9 cellular contexts compared by ENCODE assay signal in the genomic region with DNA sequence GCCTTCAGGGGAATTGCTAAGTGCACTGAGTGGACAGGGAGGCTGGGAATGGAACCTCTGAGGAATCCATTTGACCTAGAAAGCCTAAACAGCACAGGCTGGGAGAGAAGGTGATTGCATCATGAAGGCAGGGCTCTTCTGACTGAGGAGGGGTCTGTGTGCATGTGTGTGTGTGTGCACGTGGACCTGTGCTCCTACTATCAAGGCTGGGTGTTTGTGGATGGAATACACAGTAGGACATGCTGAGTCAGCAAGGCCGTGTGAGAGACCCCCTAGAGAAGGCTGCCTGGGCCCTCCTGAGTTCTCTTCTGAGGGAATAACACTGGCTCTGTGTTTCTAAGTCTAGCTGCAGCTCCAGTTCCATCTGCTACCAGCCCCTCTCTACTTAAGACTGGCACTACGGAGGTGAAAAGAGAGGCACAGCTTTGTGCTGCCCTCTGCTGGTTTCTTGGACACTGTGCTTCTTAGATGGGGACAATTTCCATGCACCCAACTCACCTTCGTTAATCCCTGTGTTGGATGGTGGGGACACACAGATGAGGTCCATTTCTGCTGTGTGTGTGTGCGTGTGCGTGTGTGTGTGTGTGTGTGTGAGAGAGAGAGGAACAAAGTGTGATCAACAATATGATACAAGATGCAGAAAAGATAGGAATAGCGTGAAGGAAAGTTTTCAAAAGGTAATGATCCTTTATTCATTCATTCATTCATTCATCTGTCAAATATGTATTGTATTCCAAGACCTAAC. TPM values are rescaled to one million over a fixed set of nuclear protein-coding genes. Genes with fewer than 3 reads are reported as not detected.
DNase-seq lines count a peak whose midpoint lies in the region; ATAC-seq and FAIRE-seq lines count a peak whose summit lies in the region.
"Had no signal": no experiment of that assay in that cellular context is flagged by ENCODE, and none has a peak within 500 bp of the region (broad histone marks: within the 10 kb centered on the region; RNA-seq: fewer than 3 reads in every experiment).

No MANE protein-coding gene starts in this region.

- no peak overlapping the region for H3K27ac Mint-ChIP-seq in activated naive CD4-positive, alpha-beta T cell treated with anti-CD3 and anti-CD28 coated beads, Interleukin-2, amount 50 U/mL, for 72 hours

- ATAC-seq in HG02588 (IDR thresholded peaks at IDR 0.05; ENCODE audit: unreplicated experiment), result peak; percentile 83
- peak; percentile 96 to 97 for ATAC-seq in activated naive CD4-positive, alpha-beta T cell treated with anti-CD3 and anti-CD28 coated beads, Interleukin-2, amount 50 U/mL, for 72 hours
- ATAC-seq in left cardiac atrium, result peak; percentile 89 to 94

- H3K36me3 Mint-ChIP-seq in activated naive CD4-positive, alpha-beta T cell treated with anti-CD3 and anti-CD28 coated beads, Interleukin-2, amount 50 U/mL, for 72 hours, result peaks cover 0 to 7% of the 10 kb centered on the region in 2 donors

- peak; percentile 36 for DNase-seq in NCI-H1417 treated with DMSO at 0.1 percent for 48 hours (lab: John Stamatoyannopoulos, UW)
- peak; percentile 49 for DNase-seq in SKM-1 (lab: John Stamatoyannopoulos, UW; ENCODE audit: unreplicated experiment)
- DNase-seq in activated naive CD4-positive, alpha-beta T cell treated with anti-CD3 and anti-CD28 coated beads, Interleukin-2, amount 50 U/mL, for 72 hours (ENCODE audit: low spot score in 2 of 2), result peak in 1 of 2 donors; percentile 66
- peak; percentile 54 for DNase-seq in left cardiac atrium
- DNase-seq in renal cortical epithelial cell (ENCODE audit: low read depth), result peak; percentile 83
- no peak for DNase-seq in 8988T

- H3K9me3 Mint-ChIP-seq in activated naive CD4-positive, alpha-beta T cell treated with anti-CD3 and anti-CD28 coated beads, Interleukin-2, amount 50 U/mL, for 72 hours, result no peaks in the 10 kb centered on the region

- FAIRE-seq in G401.6 (lab: Jason Lieb, UNC), result peak; percentile 83
- FAIRE-seq: frontal cortex had no signal

- intact Hi-C loops in left cardiac atrium (cut with DNase I), result loop anchor here (2.0 to 10.0 kb wide), 3 partner anchors 190 to 278 kb away; a partner anchor contains a TSS

RNA-seq across cellular contexts. Expression of gene EFCAB14, which starts 6.2 kb away (rescaled TPM):
- total RNA-seq in activated naive CD4-positive, alpha-beta T cell treated with anti-CD3 and anti-CD28 coated beads, Interleukin-2, amount 50 U/mL, for 72 hours, result 10 to 100 TPM; 41.4 to 45.1 TPM
- total RNA-seq in left cardiac atrium (10 to 100 TPM; 66.1 to 72.4 TPM), renal cortical epithelial cell (62.5 and 105 TPM in 2 replicates)

RNA-seq across cellular contexts. Expression of gene TEX38, which starts 53.5 kb away (rescaled TPM):
- under 1 TPM in 1 of 2 donors, not detected in 1; 0.55 TPM for total RNA-seq in activated naive CD4-positive, alpha-beta T cell treated with anti-CD3 and anti-CD28 coated beads, Interleukin-2, amount 50 U/mL, for 72 hours
- total RNA-seq in left cardiac atrium (under 1 TPM in 1 of 2 donors, not detected in 1; 0.35 TPM), renal cortical epithelial cell (not detected in 2 replicates)
- total RNA-seq: frontal cortex had no signal

RNA-seq across cellular contexts. Expression of gene ATPAF1, which starts 57.0 kb away (rescaled TPM):
- total RNA-seq in activated naive CD4-positive, alpha-beta T cell treated with anti-CD3 and anti-CD28 coated beads, Interleukin-2, amount 50 U/mL, for 72 hours, result 10 to 100 TPM; 36.2 to 50.2 TPM
- total RNA-seq in left cardiac atrium (100 to 1,000 TPM; 134 to 137 TPM), renal cortical epithelial cell (36.8 and 49.9 TPM in 2 replicates)
